In genomic region chr10:29140991-29141390, GRCh38 we compare ENCODE assay signal across 10 cellular contexts.
DNase-seq lines count a peak whose midpoint lies in the region; ATAC-seq and TF ChIP-seq lines count a peak whose summit lies in the region.
"Had no signal": no experiment of that assay in that cellular context is flagged by ENCODE, and none has a peak within 500 bp of the region (broad histone marks: within the 10 kb centered on the region; RNA-seq: fewer than 3 reads in every experiment).

No MANE protein-coding gene starts in this region.

- no peaks in the 10 kb centered on the region for H3K27me3 ChIP-seq in Caco-2 (replicated peaks; ENCODE audit: control insufficient read depth, insufficient read depth, low read length)
- no peaks in the 10 kb centered on the region for H3K27me3 ChIP-seq in upper lobe of right lung
- H3K27me3 ChIP-seq in ovary: no peaks in the 10 kb centered on the region

- peaks cover 9% of the 10 kb centered on the region for H3K9me3 Mint-ChIP-seq in Caco-2 (ENCODE audit: unreplicated experiment)

- no peak for TF ChIP-seq EP300 in ovary (IDR thresholded peaks at IDR 0.05)

- CTCF ChIA-PET in Caco-2 (lab: Charles Lee): no interaction called here

- no peaks in the 10 kb centered on the region; the same call in 1 of the 2 replicates for H3K9me3 ChIP-seq in Caco-2
- no peaks in the 10 kb centered on the region for H3K9me3 ChIP-seq in upper lobe of right lung
- no peaks in the 10 kb centered on the region for H3K9me3 ChIP-seq in ovary

- DNase-seq in Caco-2 (no peak), NCI-H226 (peak; percentile 76), choroid plexus epithelial cell (ENCODE audit: low read depth) (peak; percentile 90), myocyte (ENCODE audit: low read depth) (peak; percentile 58), upper lobe of right lung (no peak), ovary (no peak), DMS79 (lab: John Stamatoyannopoulos, UW) (no peak)
- DNase-seq: COR-L47 had no signal

- no peak overlapping the region for H3K4me3 ChIP-seq in Caco-2 (ENCODE audit: low read depth, low read length)
- no peak overlapping the region for H3K4me3 ChIP-seq in choroid plexus epithelial cell (ENCODE audit: low read depth, low read length)
- H3K4me3 ChIP-seq in upper lobe of right lung: no peak overlapping the region
- H3K4me3 ChIP-seq in ovary: no peak overlapping the region

- H3K27ac ChIP-seq in upper lobe of right lung: no peak overlapping the region
- H3K27ac ChIP-seq in ovary: no peak overlapping the region
- H3K27ac ChIP-seq: HL-60 had no signal

- H3K36me3 ChIP-seq in Caco-2 (ENCODE audit: control insufficient read depth, insufficient read depth, low read length) (no peaks in the 10 kb centered on the region), upper lobe of right lung (no peaks in the 10 kb centered on the region), ovary (no peaks in the 10 kb centered on the region)

- H3K36me3 Mint-ChIP-seq in Caco-2 (ENCODE audit: insufficient read depth, unreplicated experiment): no peaks in the 10 kb centered on the region

- peaks cover 37% of the 10 kb centered on the region for H3K4me1 Mint-ChIP-seq in Caco-2 (ENCODE audit: low read depth, unreplicated experiment)

- no peaks in the 10 kb centered on the region for H3K27me3 Mint-ChIP-seq in Caco-2 (ENCODE audit: insufficient read depth, unreplicated experiment)

- intact Hi-C loops in Caco-2 (cut with micrococcal nuclease; ENCODE audit: unreplicated experiment): loop anchor here (1.0 to 2.0 kb wide), 2 partner anchors 32 to 114 kb away; no protein-coding TSS in a partner anchor
- intact Hi-C loops in upper lobe of right lung (cut with DNase I): no loop called here
- intact Hi-C loops in ovary (cut with DNase I): no loop called here

- H3K4me3 Mint-ChIP-seq in Caco-2 (ENCODE audit: unreplicated experiment): peak overlapping the region; percentile 6

- BruUV-seq in Caco-2 (replicated peaks; lab: Mats Ljungman, UMichigan): no TSS peak

- peak overlapping the region; percentile 90 for H3K27ac Mint-ChIP-seq in Caco-2 (ENCODE audit: unreplicated experiment)

- POLR2A ChIA-PET in Caco-2 (lab: Charles Lee): no interaction called here

- TF ChIP-seq CTCF in Caco-2 (IDR thresholded peaks at IDR 0.05; ENCODE audit: insufficient read depth in 1 of 2, low read depth in 1 of 2, low read length in 1 of 2, severe bottlenecking in 1 of 2, unreplicated experiment in 1 of 2) (no peak), choroid plexus epithelial cell (conservative IDR thresholded peaks at IDR 0.05; ENCODE audit: low read depth, low read length) (no peak), upper lobe of right lung (IDR thresholded peaks at IDR 0.05) (no peak), ovary (IDR thresholded peaks at IDR 0.05) (no peak)

- ATAC-seq in upper lobe of right lung (no peak), GM18907 (IDR thresholded peaks at IDR 0.05; ENCODE audit: unreplicated experiment) (no peak)

- H3K4me1 ChIP-seq in Caco-2: peaks cover 32% of the 10 kb centered on the region
- no peaks in the 10 kb centered on the region for H3K4me1 ChIP-seq in upper lobe of right lung
- H3K4me1 ChIP-seq in ovary (ENCODE audit: insufficient read depth): no peaks in the 10 kb centered on the region

- WGBS in ovary, 3 donors: 56 to 85% (median 74%) methylated on average over 2 of the region's 2 CpGs

- TF ChIP-seq POLR2A in ovary (IDR thresholded peaks at IDR 0.05): no peak

Comparison
In these comparisons a context has a peak if more than half of its experiments do, and no peak if none do; other contexts are left out.
1. DNase-seq: peak in NCI-H226 (single experiment), choroid plexus epithelial cell (single experiment) and myocyte (single experiment); none in Caco-2 (0 of 2), upper lobe of right lung (single experiment), ovary (0 of 5) and DMS79 (single experiment).